20 cellular contexts compared by ENCODE assay signal in the genomic region with DNA sequence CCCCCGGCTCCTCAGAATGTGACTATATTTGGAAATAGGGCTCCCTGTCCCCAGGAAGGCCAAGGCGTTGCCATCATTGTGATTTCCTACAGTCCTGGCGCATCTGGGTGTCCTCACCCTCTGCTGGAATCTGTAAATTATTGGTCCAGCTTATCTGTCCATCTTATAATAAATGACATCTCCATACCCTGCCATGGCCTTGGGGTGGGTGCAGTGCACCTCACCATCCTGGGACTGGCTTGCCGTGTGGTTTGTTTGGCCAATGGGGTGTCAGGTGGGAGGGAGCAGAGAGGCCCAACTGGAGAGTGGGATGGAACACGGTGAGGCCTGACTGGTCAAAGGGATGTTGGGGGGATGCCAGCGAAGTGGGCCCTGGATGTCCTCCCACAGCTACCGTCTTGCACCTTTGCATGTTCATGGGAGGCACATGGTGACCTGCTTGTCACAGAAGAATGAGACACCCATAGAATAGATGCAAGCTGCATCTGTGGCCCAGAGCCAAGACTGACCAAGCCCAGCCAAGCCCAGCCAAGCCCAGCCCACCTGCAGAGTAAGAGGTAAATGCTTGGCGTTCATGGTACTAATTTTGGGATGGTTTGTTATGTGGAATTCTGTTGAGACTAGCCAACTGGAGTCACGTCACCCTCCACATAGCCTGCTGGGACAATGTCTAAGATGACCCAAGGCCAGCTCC. TPM values are rescaled to one million over a fixed set of nuclear protein-coding genes. Genes with fewer than 3 reads are reported as not detected.
DNase-seq lines count a peak whose midpoint lies in the region; ATAC-seq, FAIRE-seq and TF ChIP-seq lines count a peak whose summit lies in the region.
"Had no signal": no experiment of that assay in that cellular context is flagged by ENCODE, and none has a peak within 500 bp of the region (broad histone marks: within the 10 kb centered on the region; RNA-seq: fewer than 3 reads in every experiment).

No MANE protein-coding gene starts in this region.

- POLR2A ChIA-PET in IMR-90 (lab: Charles Lee; ENCODE audit: unreplicated experiment): no interaction called here
- POLR2A ChIA-PET in GM12878 (lab: Charles Lee): no interaction called here

- peaks cover 13% of the 10 kb centered on the region for H3K36me3 Mint-ChIP-seq in osteocyte (ENCODE audit: unreplicated experiment)

- BruUV-seq in IMR-90 (replicated peaks; lab: Mats Ljungman, UMichigan): no TSS peak
- no TSS peak for BruUV-seq in GM12878 (replicated peaks; lab: Mats Ljungman, UMichigan)

- no peak overlapping the region for H3K56ac ChIP-seq in IMR-90 (ENCODE audit: extremely low read depth, insufficient read depth, low read length)

- H2AFZ ChIP-seq in IMR-90 (replicated peaks; ENCODE audit: low read length, poor library complexity): peak overlapping the region; percentile 46
- no peak overlapping the region for H2AFZ ChIP-seq in GM12878 (ENCODE audit: control insufficient read depth, low read depth, low read length)

- DNase-seq in Caki2 (ENCODE audit: low read depth) (peak; percentile 92), IMR-90 (no peak), GM12878 (ENCODE audit: low read depth, low spot score) (no peak), osteocyte (ENCODE audit: extremely low spot score, unreplicated experiment) (no peak), NOMO-1 treated with dmso at 0.1 percent for 144 hours (lab: John Stamatoyannopoulos, UW; ENCODE audit: unreplicated experiment) (no peak), iPS-NIHi11 (ENCODE audit: low spot score) (no peak)
- DNase-seq: amygdala; COR-L47; effector CD4-positive, alpha-beta T cell; H7; MM.1S; mucosa of descending colon; NCI-H82; occipital lobe; T-cell had no signal

- H4K20me1 ChIP-seq in IMR-90 (ENCODE audit: insufficient read depth, low read length) (no peaks in the 10 kb centered on the region), GM12878 (ENCODE audit: control insufficient read depth, insufficient read depth) (no peaks in the 10 kb centered on the region)

- peaks cover 5% of the 10 kb centered on the region; the same call in 1 of the 2 replicates for H3K36me3 ChIP-seq in IMR-90 (ENCODE audit: control insufficient read depth, insufficient read depth, low read length)
- peaks cover 0 to 3% of the 10 kb centered on the region in 2 experiments; a peak in 1 of 4 replicates for H3K36me3 ChIP-seq in GM12878 (ENCODE audit: control insufficient read depth in 2 of 2, insufficient read depth in 2 of 2, low read length in 1 of 2)
- H3K36me3 ChIP-seq: sigmoid colon had no signal

- H3K9me1 ChIP-seq in IMR-90 (ENCODE audit: insufficient read depth, low read length): peaks cover 21% of the 10 kb centered on the region

- H3K4me3 ChIP-seq in IMR-90 (ENCODE audit: insufficient read depth, low read depth, low read length): no peak overlapping the region
- H3K4me3 ChIP-seq in GM12878: no peak overlapping the region
- H3K4me3 ChIP-seq: mucosa of descending colon, sigmoid colon had no signal

- TF ChIP-seq EP300 in GM12878 (IDR thresholded peaks at IDR 0.05; ENCODE audit: borderline replicate concordance in 1 of 2, control insufficient read depth in 1 of 2, low read depth in 2 of 2, low read length in 2 of 2): no peak

- peak overlapping the region; percentile 66 for H3K18ac ChIP-seq in IMR-90 (ENCODE audit: low read depth, low read length)

- H3K14ac ChIP-seq in IMR-90 (replicated peaks; ENCODE audit: low read depth, low read length): peak overlapping the region; percentile 67

- TF ChIP-seq CTCF in IMR-90 (conservative IDR thresholded peaks at IDR 0.05; ENCODE audit: low read depth, low read length): no peak
- TF ChIP-seq CTCF in GM12878 (IDR thresholded peaks at IDR 0.05 in 2 of 3, conservative IDR thresholded peaks at IDR 0.05 in 1 of 3; ENCODE audit: control insufficient read depth in 2 of 3, extremely low read depth in 1 of 3, insufficient read depth in 1 of 3, low read depth in 3 of 3, low read length in 3 of 3): no peak
- no peak for TF ChIP-seq CTCF in osteocyte (IDR thresholded peaks at IDR 0.05)

- no peak for FAIRE-seq in GM12878 (lab: Jason Lieb, UNC)

- peak overlapping the region; percentile 85 for H2BK20ac ChIP-seq in IMR-90 (ENCODE audit: low read depth, low read length)

- H3K27ac ChIP-seq in IMR-90 (ENCODE audit: insufficient read depth, low read length) (peak overlapping the region; percentile 87), GM12878 (ENCODE audit: control insufficient read depth, insufficient read depth) (0 out of 2 replicates have a peak overlapping the region, but pooled peaks have one; percentile 17)
- H3K27ac ChIP-seq: sigmoid colon had no signal

- H3K9me3 Mint-ChIP-seq in osteocyte (ENCODE audit: unreplicated experiment): no peaks in the 10 kb centered on the region
- H3K9me3 Mint-ChIP-seq: central memory CD8-positive, alpha-beta T cell; type B pancreatic cell had no signal

- H3K4ac ChIP-seq in IMR-90 (ENCODE audit: low read depth, low read length): peak overlapping the region; percentile 89

- H3K9me3 ChIP-seq in IMR-90 (ENCODE audit: control insufficient read depth, insufficient read depth, low read length): no peaks in the 10 kb centered on the region
- no peaks in the 10 kb centered on the region for H3K9me3 ChIP-seq in GM12878 (replicated peaks; ENCODE audit: control insufficient read depth, insufficient read depth, low read length)
- H3K9me3 ChIP-seq: mucosa of descending colon, sigmoid colon had no signal

- TF ChIP-seq POLR2A in IMR-90 (IDR thresholded peaks at IDR 0.05; ENCODE audit: low read depth, low read length): no peak
- TF ChIP-seq POLR2A in GM12878 (IDR thresholded peaks at IDR 0.05; ENCODE audit: low read depth, low read length): no peak

- peaks cover 0 to 35% of the 10 kb centered on the region in 2 experiments; a peak in 3 of 4 replicates for H3K79me1 ChIP-seq in IMR-90 (ENCODE audit: low read depth in 1 of 2, low read length in 2 of 2)

- peak overlapping the region; percentile 21 for H2AK9ac ChIP-seq in IMR-90 (replicated peaks; ENCODE audit: low read depth, low read length, poor library complexity)

- H4K91ac ChIP-seq in IMR-90 (ENCODE audit: insufficient read depth, low read depth, low read length): peak overlapping the region; percentile 74

- H4K5ac ChIP-seq in IMR-90 (ENCODE audit: low read depth, low read length): peak overlapping the region; percentile 84

- H3K27me3 ChIP-seq in IMR-90 (ENCODE audit: control insufficient read depth, insufficient read depth, low read length) (no peaks in the 10 kb centered on the region), GM12878 (replicated peaks in 1 of 2; ENCODE audit: control insufficient read depth in 2 of 2, insufficient read depth in 2 of 2, low read length in 1 of 2) (no peaks in the 10 kb centered on the region)
- H3K27me3 ChIP-seq: sigmoid colon had no signal

- H3K9ac ChIP-seq in IMR-90 (ENCODE audit: low read depth, low read length): 0 out of 2 replicates have a peak overlapping the region, but pooled peaks have one; percentile 12
- no peak overlapping the region for H3K9ac ChIP-seq in GM12878 (ENCODE audit: control insufficient read depth, insufficient read depth, low read length)

- H2BK15ac ChIP-seq in IMR-90 (ENCODE audit: low read depth, low read length): peak overlapping the region; percentile 11; the same call in 1 of the 3 replicates

- intact Hi-C loops in IMR-90 (cut with micrococcal nuclease): no loop called here
- intact Hi-C loops in GM12878 (cut with micrococcal nuclease; ENCODE audit: unreplicated experiment): loop anchor here (5.0 to 10.0 kb wide), 2 partner anchors 216 to 254 kb away; partner anchors contain the start of gene INPP5A

- H3K4me1 ChIP-seq in IMR-90 (ENCODE audit: control insufficient read depth, insufficient read depth, low read length) (peaks cover 15% of the 10 kb centered on the region), GM12878 (ENCODE audit: control insufficient read depth, insufficient read depth, low read length) (peaks cover 28% of the 10 kb centered on the region)
- H3K4me1 ChIP-seq: sigmoid colon had no signal

- peak overlapping the region; percentile 86 for H2BK120ac ChIP-seq in IMR-90 (ENCODE audit: low read depth, low read length)

- ATAC-seq in IMR-90 (ENCODE audit: low read depth) (no peak), GM12878 (no peak; the same call in 2 of the 3 replicates), HG03196 (IDR thresholded peaks at IDR 0.05; ENCODE audit: unreplicated experiment) (no peak), HG03139 (IDR thresholded peaks at IDR 0.05; ENCODE audit: unreplicated experiment) (no peak)

- H4K8ac ChIP-seq in IMR-90 (ENCODE audit: low read depth in 2 of 2, low read length in 2 of 2): peak overlapping the region; percentile 59 to 63; a peak in 3 of 4 replicates

- no peaks in the 10 kb centered on the region for H3K27me3 Mint-ChIP-seq in osteocyte (ENCODE audit: unreplicated experiment)
- H3K27me3 Mint-ChIP-seq: central memory CD8-positive, alpha-beta T cell; T-cell; type B pancreatic cell had no signal

- no peak for TF ChIP-seq RAD21 in IMR-90 (IDR thresholded peaks at IDR 0.05; ENCODE audit: low read length)
- no peak for TF ChIP-seq RAD21 in GM12878 (IDR thresholded peaks at IDR 0.05; ENCODE audit: insufficient read depth, low read depth, low read length)

- in situ Hi-C loops in Caki2 (cut with HindIII; ENCODE audit: low pct_unique_long_range_greater_than_20kb, low sequenced_read_pairs): no loop called here
- in situ Hi-C loops in IMR-90 (cut with MboI; ENCODE audit: low sequenced_read_pairs): no loop called here
- in situ Hi-C loops in GM12878 (cut with MboI): no loop called here

- WGBS in IMR-90 (ENCODE audit: extremely low coverage in 2 of 2, insufficient read length in 1 of 2), 2 experiments: 100% methylated on average over 3 of the region's 9 CpGs; no CpG with 5 or more reads in 1 of the 2 experiments
- 75% methylated on average over 9 of the region's 9 CpGs for WGBS in GM12878 (ENCODE audit: insufficient coverage, insufficient replicate concordance, low lambda C conversion rate, missing lambda C conversion rate)

- H2AK5ac ChIP-seq in IMR-90 (ENCODE audit: low read depth, low read length): peak overlapping the region; percentile 97

- H3K4me3 Mint-ChIP-seq in osteocyte (ENCODE audit: unreplicated experiment): no peak overlapping the region
- H3K4me3 Mint-ChIP-seq: central memory CD8-positive, alpha-beta T cell; T-cell; type B pancreatic cell had no signal

- peak overlapping the region; percentile 82 for H2BK5ac ChIP-seq in IMR-90 (ENCODE audit: low read depth, low read length, poor library complexity, severe bottlenecking)

- H3K27ac Mint-ChIP-seq in osteocyte (ENCODE audit: unreplicated experiment): peak overlapping the region; percentile 95
- H3K27ac Mint-ChIP-seq: T-cell, type B pancreatic cell had no signal

- H3K79me2 ChIP-seq in GM12878 (ENCODE audit: control insufficient read depth, insufficient read depth, low read length): no peaks in the 10 kb centered on the region

- H3K4me2 ChIP-seq in IMR-90 (ENCODE audit: low read depth, low read length): no peak overlapping the region
- peak overlapping the region; percentile 77; the same call in 1 of the 2 replicates for H3K4me2 ChIP-seq in GM12878 (ENCODE audit: control insufficient read depth, insufficient read depth)

- dilution Hi-C loops in IMR-90 (cut with HindIII; ENCODE audit: low sequenced_read_pairs, unreplicated experiment): no loop called here

- CTCF ChIA-PET in IMR-90 (lab: Yijun Ruan, JAX) (no interaction called here), GM12878 (lab: Yijun Ruan, JAX) (interaction anchor here (0.6 kb wide), 1 partner anchor 27 kb away, joined by 3 read pairs; no protein-coding TSS in a partner anchor)

- no peak overlapping the region for H3K23ac ChIP-seq in IMR-90 (ENCODE audit: low read depth, low read length)

- RAD21 ChIA-PET in GM12878 (lab: Charles Lee; ENCODE audit: unreplicated experiment): no interaction called here

- SMC1A ChIA-PET in GM12878 (lab: Charles Lee; ENCODE audit: uncharacterized antibody, unreplicated experiment): interaction anchor here (1.0 kb wide), 1 partner anchor 68 kb away, joined by 3 read pairs; no protein-coding TSS in a partner anchor

- peaks cover 41% of the 10 kb centered on the region for H3K4me1 Mint-ChIP-seq in osteocyte (ENCODE audit: unreplicated experiment)

RNA-seq across cellular contexts. Expression of gene LRRC27, which starts 11.1 kb away (rescaled TPM):
- total RNA-seq in Caki2 (2014; rRNA removed; shearing (Covaris generic); ENCODE audit: low replicate concordance): 12.7 and 13.6 TPM in 2 replicates
- total RNA-seq in IMR-90 (2012; rRNA removed): 3.6 and 3.8 TPM in 2 replicates
- polyA plus RNA-seq in IMR-90 (2012; rRNA removed): 5.0 and 5.3 TPM in 2 replicates
- 2.7 and 5.5 TPM in 2 replicates for polyA plus RNA-seq in IMR-90 (2012; cell fraction: cytosol; rRNA removed)
- polyA plus RNA-seq in IMR-90 (2012; cell fraction: nucleus; rRNA removed; ENCODE audit: low replicate concordance): 30.8 and 31.9 TPM in 2 replicates
- 16.5 and 22.5 TPM in 2 replicates for total RNA-seq in GM12878 (2013; cell fraction: nucleolus; rRNA removed)
- 6.3 and 6.8 TPM in 2 replicates for total RNA-seq in GM12878 (2014; rRNA removed)
- total RNA-seq in GM12878 (2014; rRNA removed; fragmentation: Illumina TruSeq; extraction: Trizol): 3.8 and 5.0 TPM in 2 replicates
- 3.3 and 4.5 TPM in 2 replicates for total RNA-seq in GM12878 (2021)
- 4.1 TPM for polyA plus RNA-seq in GM12878 (2011; ENCODE audit: low read depth)
- polyA plus RNA-seq in GM12878 (2011; rRNA removed): 0.62 and 0.84 TPM in 2 replicates
- 0.72 and 0.82 TPM in 2 replicates for polyA plus RNA-seq in GM12878 (2011; cell fraction: cytosol; rRNA removed)
- 2.5 and 2.8 TPM in 2 replicates for polyA plus RNA-seq in GM12878 (2011; cell fraction: nucleus; rRNA removed)
- 4.0 and 4.5 TPM in 2 replicates for polyA plus RNA-seq in GM12878 (2012)
- polyA plus RNA-seq in GM12878 (2014; fragmentation: Illumina TruSeq; extraction: Trizol): 4.6 and 6.4 TPM in 2 replicates
- under 1 TPM; 0.48 to 0.80 TPM for polyA plus RNA-seq in GM12878 (2014; fragmentation: Nextera tagmentation; extraction: Ambion mirVana)
- 4.3 and 6.9 TPM in 2 replicates for polyA plus RNA-seq in GM12878 (2014; rRNA removed)
- 1 to 10 TPM; 4.8 to 6.5 TPM for polyA plus RNA-seq in GM12878 (2016; fragmentation: Nextera tagmentation; extraction: Ambion mirVana)
- polyA minus RNA-seq in GM12878 (2011; rRNA and poly(A)+ RNA removed): 0.36 TPM in 1 of 2 replicates, not detected in the other
- polyA minus RNA-seq in GM12878 (2011; cell fraction: cytosol; rRNA and poly(A)+ RNA removed): not detected in 2 replicates
- polyA minus RNA-seq in GM12878 (2011; cell fraction: nucleus; rRNA and poly(A)+ RNA removed): 0.73 and 1.2 TPM in 2 replicates
- total RNA-seq in osteocyte: 17.9 and 18.9 TPM in 2 replicates

RNA-seq across cellular contexts. Expression of gene STK32C, which starts 13.2 kb away (rescaled TPM):
- total RNA-seq in Caki2 (2014; rRNA removed; shearing (Covaris generic); ENCODE audit: low replicate concordance): 22.5 and 47.3 TPM in 2 replicates
- 5.0 TPM in 2 replicates for total RNA-seq in IMR-90 (2012; rRNA removed)
- 8.3 and 9.0 TPM in 2 replicates for polyA plus RNA-seq in IMR-90 (2012; rRNA removed)
- 10.5 and 10.6 TPM in 2 replicates for polyA plus RNA-seq in IMR-90 (2012; cell fraction: cytosol; rRNA removed)
- 5.9 and 10.3 TPM in 2 replicates for polyA plus RNA-seq in IMR-90 (2012; cell fraction: nucleus; rRNA removed; ENCODE audit: low replicate concordance)
- 2.5 and 5.1 TPM in 2 replicates for total RNA-seq in GM12878 (2013; cell fraction: nucleolus; rRNA removed)
- 8.4 and 10.1 TPM in 2 replicates for total RNA-seq in GM12878 (2014; rRNA removed)
- 3.8 and 4.5 TPM in 2 replicates for total RNA-seq in GM12878 (2014; rRNA removed; fragmentation: Illumina TruSeq; extraction: Trizol)
- 10.7 and 11.5 TPM in 2 replicates for total RNA-seq in GM12878 (2021)
- polyA plus RNA-seq in GM12878 (2011; ENCODE audit: low read depth): 8.7 TPM
- polyA plus RNA-seq in GM12878 (2011; rRNA removed): 1.5 and 1.9 TPM in 2 replicates
- polyA plus RNA-seq in GM12878 (2011; cell fraction: cytosol; rRNA removed): 1.4 and 1.9 TPM in 2 replicates
- 1.1 and 2.6 TPM in 2 replicates for polyA plus RNA-seq in GM12878 (2011; cell fraction: nucleus; rRNA removed)
- 8.1 and 13.5 TPM in 2 replicates for polyA plus RNA-seq in GM12878 (2012)
- polyA plus RNA-seq in GM12878 (2014; fragmentation: Illumina TruSeq; extraction: Trizol): 3.3 and 4.5 TPM in 2 replicates
- polyA plus RNA-seq in GM12878 (2014; fragmentation: Nextera tagmentation; extraction: Ambion mirVana): 1 to 10 TPM; 1.6 to 4.1 TPM
- polyA plus RNA-seq in GM12878 (2014; rRNA removed): 12.4 and 18.1 TPM in 2 replicates
- 10 to 100 TPM; 10.5 to 11.3 TPM for polyA plus RNA-seq in GM12878 (2016; fragmentation: Nextera tagmentation; extraction: Ambion mirVana)
- 0.62 TPM in 1 of 2 replicates, not detected in the other for polyA minus RNA-seq in GM12878 (2011; rRNA and poly(A)+ RNA removed)
- polyA minus RNA-seq in GM12878 (2011; cell fraction: cytosol; rRNA and poly(A)+ RNA removed): not detected in 2 replicates
- polyA minus RNA-seq in GM12878 (2011; cell fraction: nucleus; rRNA and poly(A)+ RNA removed): 0.36 and 0.96 TPM in 2 replicates
- 15.7 and 17.3 TPM in 2 replicates for total RNA-seq in osteocyte
